Comparison of ENCODE assay signal across 8 cellular contexts in genomic region chr12:117968084-117968789, GRCh38. TPM values are rescaled to one million over a fixed set of nuclear protein-coding genes. Genes with fewer than 3 reads are reported as not detected.
DNase-seq lines count a peak whose midpoint lies in the region; ATAC-seq and TF ChIP-seq lines count a peak whose summit lies in the region.

No MANE protein-coding gene starts in this region.

- H3K4me2 ChIP-seq in KMS-11 = peak overlapping the region; percentile 25; the same call in 1 of the 2 replicates

- no peaks in the 10 kb centered on the region for H3K36me3 ChIP-seq in KMS-11 (ENCODE audit: insufficient read depth)

- peak overlapping the region; percentile 44; the same call in 1 of the 2 replicates for H3K9ac ChIP-seq in KMS-11

- POLR2A ChIA-PET in CD4-positive, alpha-beta T cell (lab: Charles Lee) = interaction anchor here (1.5 kb wide), 1 partner anchor 408 kb away, joined by 3 read pairs; the partner anchor contains the start of gene SUDS3

- peaks cover 12% of the 10 kb centered on the region for H3K9me3 ChIP-seq in CD4-positive, alpha-beta T cell (ENCODE audit: control insufficient read depth, low read length)

- no peaks in the 10 kb centered on the region for H3K36me3 Mint-ChIP-seq in CD4-positive, alpha-beta T cell (ENCODE audit: low read depth)
- H3K36me3 Mint-ChIP-seq in central memory CD8-positive, alpha-beta T cell (ENCODE audit: insufficient read depth) = peaks cover 4% of the 10 kb centered on the region
- H3K36me3 Mint-ChIP-seq in nephron (ENCODE audit: low read depth) = peaks cover 12% of the 10 kb centered on the region
- H3K36me3 Mint-ChIP-seq in immature natural killer cell = no peaks in the 10 kb centered on the region

- H3K27ac Mint-ChIP-seq in CD4-positive, alpha-beta T cell = no peak overlapping the region
- no peak overlapping the region for H3K27ac Mint-ChIP-seq in central memory CD8-positive, alpha-beta T cell (ENCODE audit: low read depth)
- H3K27ac Mint-ChIP-seq in nephron (no peak overlapping the region), immature natural killer cell (no peak overlapping the region)

- CTCF ChIA-PET in CD4-positive, alpha-beta T cell (lab: Charles Lee) = no interaction called here

- TF ChIP-seq CTCF in CD4-positive, alpha-beta T cell (IDR thresholded peaks at IDR 0.05) = no peak
- TF ChIP-seq CTCF in KMS-11 (conservative IDR thresholded peaks at IDR 0.05; ENCODE audit: low read depth, low read length) = no peak
- no peak for TF ChIP-seq CTCF in nephron (IDR thresholded peaks at IDR 0.05; ENCODE audit: unreplicated experiment in 3 of 3)

- peaks cover 67% of the 10 kb centered on the region for H3K27me3 Mint-ChIP-seq in CD4-positive, alpha-beta T cell
- H3K27me3 Mint-ChIP-seq in central memory CD8-positive, alpha-beta T cell = peaks cover 91% of the 10 kb centered on the region
- H3K27me3 Mint-ChIP-seq in nephron (ENCODE audit: low read depth) (peaks cover 89% of the 10 kb centered on the region), immature natural killer cell (ENCODE audit: low read depth in 3 of 3) (peaks cover 13 to 24% (median 14%) of the 10 kb centered on the region in 3 donors)

- peak overlapping the region; percentile 78 for H3K4me3 Mint-ChIP-seq in CD4-positive, alpha-beta T cell
- H3K4me3 Mint-ChIP-seq in central memory CD8-positive, alpha-beta T cell = peak overlapping the region; percentile 75
- H3K4me3 Mint-ChIP-seq in nephron (peak overlapping the region; percentile 57 to 87 (median 83)), immature natural killer cell (no peak overlapping the region)

- no peak overlapping the region for H3K27ac ChIP-seq in CD4-positive, alpha-beta T cell (ENCODE audit: low read depth, low read length)
- H3K27ac ChIP-seq in KMS-11 = peak overlapping the region; percentile 18; the same call in 1 of the 2 replicates

- DNase-seq in CD4-positive, alpha-beta T cell = no peak
- no peak for DNase-seq in central memory CD8-positive, alpha-beta T cell (ENCODE audit: low spot score in 2 of 2)
- DNase-seq in GM19238 (ENCODE audit: insufficient read length, low spot score) (no peak), immature natural killer cell (no peak)
- no peak for DNase-seq in activated CD4-positive, CD25-positive, alpha-beta regulatory T cell treated with anti-CD3 and anti-CD28 coated beads, Interleukin-2, amount 50 U/mL, for 72 hours

- H3K27me3 ChIP-seq in CD4-positive, alpha-beta T cell (ENCODE audit: control insufficient read depth, insufficient read depth, low read length) = peaks cover 43% of the 10 kb centered on the region
- no peaks in the 10 kb centered on the region for H3K27me3 ChIP-seq in KMS-11 (ENCODE audit: insufficient read depth, low read depth)

- peaks cover 5% of the 10 kb centered on the region for H3K4me1 Mint-ChIP-seq in CD4-positive, alpha-beta T cell (ENCODE audit: low read depth)
- peaks cover 13% of the 10 kb centered on the region for H3K4me1 Mint-ChIP-seq in central memory CD8-positive, alpha-beta T cell
- peaks cover 4% of the 10 kb centered on the region for H3K4me1 Mint-ChIP-seq in nephron
- H3K4me1 Mint-ChIP-seq in immature natural killer cell = peaks cover 3 to 5% of the 10 kb centered on the region in 2 donors

- H3K79me2 ChIP-seq in KMS-11 (ENCODE audit: insufficient read depth, low read depth) = no peaks in the 10 kb centered on the region

- intact Hi-C loops in CD4-positive, alpha-beta T cell (cut with DNase I, micrococcal nuclease) = no loop called here

- H3K4me1 ChIP-seq in KMS-11 (ENCODE audit: low read depth, poor library complexity, severe bottlenecking) = no peaks in the 10 kb centered on the region

- H3K4me3 ChIP-seq in KMS-11 (IDR thresholded peaks at IDR 0.05; ENCODE audit: insufficient read depth, low read depth, low read length) = no peak overlapping the region

- H3K9me3 Mint-ChIP-seq in CD4-positive, alpha-beta T cell = peaks cover 3% of the 10 kb centered on the region
- peaks cover 11% of the 10 kb centered on the region for H3K9me3 Mint-ChIP-seq in central memory CD8-positive, alpha-beta T cell
- H3K9me3 Mint-ChIP-seq in nephron (peaks cover 18% of the 10 kb centered on the region), immature natural killer cell (peaks cover 0 to 12% (median 5%) of the 10 kb centered on the region in 6 donors)

- ATAC-seq in CD4-positive, alpha-beta T cell (ENCODE audit: poor library complexity) = no peak
- no peak for ATAC-seq in central memory CD8-positive, alpha-beta T cell (replicated peaks; ENCODE audit: extremely low read depth, poor library complexity, severe bottlenecking)
- no peak for ATAC-seq in HG03280 (IDR thresholded peaks at IDR 0.05; ENCODE audit: unreplicated experiment)

- peak overlapping the region; percentile 73 for H2AFZ ChIP-seq in KMS-11 (ENCODE audit: low read depth)

- H4K20me1 ChIP-seq in KMS-11 (ENCODE audit: insufficient read depth) = no peaks in the 10 kb centered on the region

RNA-seq across cellular contexts. Expression of gene KSR2, which starts 0.6 kb away (rescaled TPM):
- under 1 TPM; 0.05 to 0.17 TPM for total RNA-seq in CD4-positive, alpha-beta T cell
- not detected for polyA plus RNA-seq in immature natural killer cell

RNA-seq across cellular contexts. Expression of gene RFC5, which starts 48.3 kb away (rescaled TPM):
- 1 to 10 TPM; 8.7 to 9.1 TPM for total RNA-seq in CD4-positive, alpha-beta T cell
- polyA plus RNA-seq in immature natural killer cell = 10 to 100 TPM; 14.3 to 25.5 (median 16.9) TPM

Comparison
In these comparisons a context has a peak if more than half of its experiments do, and no peak if none do; other contexts are left out.
1. H3K4me3 Mint-ChIP-seq: peak in CD4-positive, alpha-beta T cell (single experiment), central memory CD8-positive, alpha-beta T cell (single experiment) and nephron (3 of 3); none in immature natural killer cell (0 of 5).